Comparison of ENCODE assay signal across 1 cellular context in the genomic region with DNA sequence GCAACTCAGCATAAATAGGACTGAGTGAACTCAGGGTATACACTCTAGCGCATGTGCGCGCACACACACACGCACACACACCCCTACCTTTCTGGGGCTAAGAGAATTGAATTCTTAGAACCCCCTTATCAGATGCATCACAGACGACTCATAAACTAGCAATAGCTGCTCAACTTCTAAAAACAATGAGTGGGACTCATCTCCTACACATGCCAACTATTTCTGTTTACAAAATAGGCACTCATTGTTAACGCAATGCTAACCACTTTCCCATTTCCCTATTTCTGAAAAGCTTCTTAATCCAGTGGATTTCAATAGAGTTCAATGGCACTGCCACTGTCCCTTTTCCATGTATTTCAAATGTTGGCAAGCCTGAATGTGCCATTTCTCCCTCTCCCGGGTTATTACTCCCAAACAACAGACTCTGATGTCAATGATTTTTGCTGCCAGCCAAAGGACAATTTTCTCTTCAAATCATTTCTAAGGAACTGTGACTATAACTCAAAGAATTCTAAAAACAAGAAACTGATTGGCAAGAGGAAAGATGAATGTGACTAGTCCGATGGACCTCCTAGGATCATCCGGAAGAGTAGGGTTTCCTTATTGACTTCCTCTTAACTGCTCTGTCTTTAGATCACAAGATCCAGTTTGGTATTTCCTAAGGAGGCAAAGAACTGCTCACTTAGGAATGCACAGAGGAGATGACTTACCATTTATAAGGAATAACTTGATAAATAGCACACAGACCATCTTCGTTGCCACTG.
TF ChIP-seq lines count a peak whose summit lies in the region.

No MANE protein-coding gene starts in this region.

TF ChIP-seq in WTC11, 78 proteins besides CTCF, POLR2A, EP300 and RAD21 (continued from another document):
- TF ChIP-seq, protein P1, sequence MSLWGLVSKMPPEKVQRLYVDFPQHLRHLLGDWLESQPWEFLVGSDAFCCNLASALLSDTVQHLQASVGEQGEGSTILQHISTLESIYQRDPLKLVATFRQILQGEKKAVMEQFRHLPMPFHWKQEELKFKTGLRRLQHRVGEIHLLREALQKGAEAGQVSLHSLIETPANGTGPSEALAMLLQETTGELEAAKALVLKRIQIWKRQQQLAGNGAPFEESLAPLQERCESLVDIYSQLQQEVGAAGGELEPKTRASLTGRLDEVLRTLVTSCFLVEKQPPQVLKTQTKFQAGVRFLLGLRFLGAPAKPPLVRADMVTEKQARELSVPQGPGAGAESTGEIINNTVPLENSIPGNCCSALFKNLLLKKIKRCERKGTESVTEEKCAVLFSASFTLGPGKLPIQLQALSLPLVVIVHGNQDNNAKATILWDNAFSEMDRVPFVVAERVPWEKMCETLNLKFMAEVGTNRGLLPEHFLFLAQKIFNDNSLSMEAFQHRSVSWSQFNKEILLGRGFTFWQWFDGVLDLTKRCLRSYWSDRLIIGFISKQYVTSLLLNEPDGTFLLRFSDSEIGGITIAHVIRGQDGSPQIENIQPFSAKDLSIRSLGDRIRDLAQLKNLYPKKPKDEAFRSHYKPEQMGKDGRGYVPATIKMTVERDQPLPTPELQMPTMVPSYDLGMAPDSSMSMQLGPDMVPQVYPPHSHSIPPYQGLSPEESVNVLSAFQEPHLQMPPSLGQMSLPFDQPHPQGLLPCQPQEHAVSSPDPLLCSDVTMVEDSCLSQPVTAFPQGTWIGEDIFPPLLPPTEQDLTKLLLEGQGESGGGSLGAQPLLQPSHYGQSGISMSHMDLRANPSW (CRISPR knock-in tag; conservative IDR thresholded peaks at IDR 0.05; ENCODE audit: low read depth), result no peak
- TF ChIP-seq ZNF121 (CRISPR knock-in tag; IDR thresholded peaks at IDR 0.05) (no peak), FOXK1 (CRISPR knock-in tag; IDR thresholded peaks at IDR 0.05) (no peak)
- TF ChIP-seq, protein P2, sequence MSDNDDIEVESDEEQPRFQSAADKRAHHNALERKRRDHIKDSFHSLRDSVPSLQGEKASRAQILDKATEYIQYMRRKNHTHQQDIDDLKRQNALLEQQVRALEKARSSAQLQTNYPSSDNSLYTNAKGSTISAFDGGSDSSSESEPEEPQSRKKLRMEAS (CRISPR knock-in tag; IDR thresholded peaks at IDR 0.05), result no peak
- TF ChIP-seq, protein P3, sequence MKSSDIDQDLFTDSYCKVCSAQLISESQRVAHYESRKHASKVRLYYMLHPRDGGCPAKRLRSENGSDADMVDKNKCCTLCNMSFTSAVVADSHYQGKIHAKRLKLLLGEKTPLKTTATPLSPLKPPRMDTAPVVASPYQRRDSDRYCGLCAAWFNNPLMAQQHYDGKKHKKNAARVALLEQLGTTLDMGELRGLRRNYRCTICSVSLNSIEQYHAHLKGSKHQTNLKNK (CRISPR knock-in tag; IDR thresholded peaks at IDR 0.05), result no peak
